ENCODE assay signal across 1 cellular context in the genomic region with DNA sequence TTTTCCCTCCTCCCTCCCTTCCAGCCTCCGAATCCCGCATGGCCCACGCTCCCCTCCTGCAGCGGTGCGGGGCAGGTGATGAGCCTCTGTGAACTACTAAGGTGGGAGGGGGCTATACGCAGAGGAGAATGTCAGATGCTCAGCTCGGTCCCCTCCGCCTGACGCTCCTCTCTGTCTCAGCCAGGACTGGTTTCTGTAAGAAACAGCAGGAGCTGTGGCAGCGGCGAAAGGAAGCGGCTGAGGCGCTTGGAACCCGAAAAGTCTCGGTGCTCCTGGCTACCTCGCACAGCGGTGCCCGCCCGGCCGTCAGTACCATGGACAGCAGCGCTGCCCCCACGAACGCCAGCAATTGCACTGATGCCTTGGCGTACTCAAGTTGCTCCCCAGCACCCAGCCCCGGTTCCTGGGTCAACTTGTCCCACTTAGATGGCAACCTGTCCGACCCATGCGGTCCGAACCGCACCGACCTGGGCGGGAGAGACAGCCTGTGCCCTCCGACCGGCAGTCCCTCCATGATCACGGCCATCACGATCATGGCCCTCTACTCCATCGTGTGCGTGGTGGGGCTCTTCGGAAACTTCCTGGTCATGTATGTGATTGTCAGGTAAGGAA.
TF ChIP-seq lines count a peak whose summit lies in the region.

Gene OPRM1, plus strand, starts transcription at position 10 of the 612 bp plus-strand sequence. Its CDS starts 305 bp downstream, at position 315.

TF ChIP-seq in WTC11, 78 proteins besides CTCF, POLR2A, EP300 and RAD21 (continued from another document):
- peak; percentile 99 for TF ChIP-seq ARID4B (CRISPR knock-in tag; IDR thresholded peaks at IDR 0.05; ENCODE audit: borderline replicate concordance)
